ENCODE assay signal across 8 cellular contexts in the genomic region with DNA sequence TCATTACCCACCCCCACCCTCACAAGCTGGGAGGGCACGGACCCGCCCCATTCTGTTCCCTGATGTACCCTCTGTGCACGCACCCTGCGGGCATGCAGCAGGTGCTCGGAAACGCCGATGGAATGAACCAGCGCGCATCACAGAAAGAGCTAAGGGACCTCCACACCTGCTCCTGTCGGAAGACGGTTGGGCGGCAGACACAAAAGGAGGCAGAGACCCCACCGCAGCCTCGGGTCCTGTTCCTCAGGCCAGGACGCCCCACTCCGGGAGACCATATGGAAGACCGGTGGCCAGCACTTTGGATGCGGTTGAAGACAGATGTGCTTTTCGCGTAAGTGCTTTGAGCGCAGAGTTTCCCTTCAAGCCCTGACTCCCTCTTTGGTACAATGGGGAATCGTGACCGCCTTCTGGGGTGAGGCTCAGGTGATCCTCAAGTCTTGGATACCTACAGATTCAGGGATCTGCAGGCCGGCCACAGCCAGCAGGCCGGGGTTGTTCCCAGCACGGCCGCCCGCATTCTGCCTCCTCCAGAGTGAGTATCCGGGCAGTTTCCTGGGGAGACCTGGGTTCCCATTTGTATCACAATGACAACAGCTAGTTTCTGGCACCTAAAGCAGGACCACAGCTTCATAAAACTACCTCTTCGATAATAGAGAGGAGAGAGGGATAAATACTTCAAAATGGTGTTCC.
"Had no signal": no experiment of that assay in that cellular context is flagged by ENCODE, and none has a peak within 500 bp of the region (broad histone marks: within the 10 kb centered on the region; RNA-seq: fewer than 3 reads in every experiment).

No MANE protein-coding gene starts in this region.

- H3K9me3 ChIP-seq: HAP-1 had no signal

- ATAC-seq: HCT116, K562 had no signal

- H3K4me3 ChIP-seq: HAP-1, K562 had no signal

- H3K36me3 ChIP-seq: HAP-1 had no signal

- H3K4me1 ChIP-seq: HAP-1 had no signal

- DNase-seq: GOT3, H7, HFFc6, IMR-90, KG1 had no signal
